8 cellular contexts compared by ENCODE assay signal in genomic region chr9:87684627-87685204, GRCh38. TPM values are rescaled to one million over a fixed set of nuclear protein-coding genes. Genes with fewer than 3 reads are reported as not detected.
DNase-seq lines count a peak whose midpoint lies in the region; ATAC-seq and TF ChIP-seq lines count a peak whose summit lies in the region.

No MANE protein-coding gene starts in this region.

- peak overlapping the region in 2 of 5 donors; percentile 1 to 20 for H3K9ac ChIP-seq in subcutaneous abdominal adipose tissue (ENCODE audit: low read length in 5 of 5)

- H3K27ac ChIP-seq in hepatocyte (no peak overlapping the region), subcutaneous abdominal adipose tissue (ENCODE audit: low read depth, low read length) (peak overlapping the region; percentile 22)

- no peaks in the 10 kb centered on the region for H3K4me1 ChIP-seq in hepatocyte (ENCODE audit: insufficient read depth)
- peaks cover 0 to 22% (median 18%) of the 10 kb centered on the region in 5 donors for H3K4me1 ChIP-seq in subcutaneous abdominal adipose tissue (ENCODE audit: control insufficient read depth in 5 of 5, insufficient read depth in 5 of 5, low read length in 5 of 5)

- H3K9me3 ChIP-seq in hepatocyte (ENCODE audit: low read depth), result no peaks in the 10 kb centered on the region
- H3K9me3 ChIP-seq in subcutaneous abdominal adipose tissue (ENCODE audit: control insufficient read depth in 5 of 5, low read length in 5 of 5), result no peaks in the 10 kb centered on the region

- no peaks in the 10 kb centered on the region for H3K36me3 Mint-ChIP-seq in activated T-helper 17 cell treated with anti-CD3 and anti-CD28 coated beads, Interleukin-2, amount 50 U/mL, for 72 hours (ENCODE audit: low read depth)

- WGBS in hepatocyte (ENCODE audit: low lambda C conversion rate, missing lambda C conversion rate), result 30% methylated on average over 11 of the region's 11 CpGs

- H3K27me3 ChIP-seq in hepatocyte, result no peaks in the 10 kb centered on the region
- H3K27me3 ChIP-seq in subcutaneous abdominal adipose tissue (ENCODE audit: control insufficient read depth in 5 of 5, insufficient read depth in 4 of 5, low read length in 5 of 5), result no peaks in the 10 kb centered on the region

- H3K27me3 Mint-ChIP-seq in activated T-helper 17 cell treated with anti-CD3 and anti-CD28 coated beads, Interleukin-2, amount 50 U/mL, for 72 hours, result no peaks in the 10 kb centered on the region

- H3K9me3 Mint-ChIP-seq in activated T-helper 17 cell treated with anti-CD3 and anti-CD28 coated beads, Interleukin-2, amount 50 U/mL, for 72 hours, result peaks cover 4% of the 10 kb centered on the region

- H3K4me3 Mint-ChIP-seq in activated T-helper 17 cell treated with anti-CD3 and anti-CD28 coated beads, Interleukin-2, amount 50 U/mL, for 72 hours, result peak overlapping the region; percentile 57

- DNase-seq in NK-92 treated with Interleukin-12 subunit alpha and Interleukin-12 subunit beta, amount 100 ng/mL, for 24 hours (lab: John Stamatoyannopoulos, UW), result peak; percentile 6
- DNase-seq in NK-92 (lab: John Stamatoyannopoulos, UW; ENCODE audit: unreplicated experiment) (no peak), hepatocyte (ENCODE audit: low spot score) (peak; percentile 71), NCI-H1930 (lab: John Stamatoyannopoulos, UW) (no peak), GOT3 (lab: John Stamatoyannopoulos, UW) (no peak), NCI-H2107 (lab: John Stamatoyannopoulos, UW) (no peak)

- peak; percentile 74 for TF ChIP-seq CTCF in hepatocyte (IDR thresholded peaks at IDR 0.05; ENCODE audit: poor library complexity)

- H3K4me3 ChIP-seq in hepatocyte (no peak overlapping the region), subcutaneous abdominal adipose tissue (ENCODE audit: low read depth in 1 of 5, low read length in 5 of 5) (no peak overlapping the region)

- H2AFZ ChIP-seq in hepatocyte, result no peak overlapping the region

- peak overlapping the region; percentile 7 for H3K4me2 ChIP-seq in hepatocyte

- no peaks in the 10 kb centered on the region for H4K20me1 ChIP-seq in hepatocyte (ENCODE audit: insufficient read depth, poor library complexity, severe bottlenecking)

- H3K79me2 ChIP-seq in hepatocyte, result peaks cover 2% of the 10 kb centered on the region

- H3K27ac Mint-ChIP-seq in activated T-helper 17 cell treated with anti-CD3 and anti-CD28 coated beads, Interleukin-2, amount 50 U/mL, for 72 hours, result peak overlapping the region; percentile 78

- H3K9me2 ChIP-seq in hepatocyte (replicated peaks; ENCODE audit: insufficient read depth), result no peaks in the 10 kb centered on the region

- peaks cover 14% of the 10 kb centered on the region for H3K4me1 Mint-ChIP-seq in activated T-helper 17 cell treated with anti-CD3 and anti-CD28 coated beads, Interleukin-2, amount 50 U/mL, for 72 hours

- ATAC-seq in activated T-helper 17 cell treated with anti-CD3 and anti-CD28 coated beads, Interleukin-2, amount 50 U/mL, for 72 hours (replicated peaks), result no peak

- no peaks in the 10 kb centered on the region for H3K36me3 ChIP-seq in hepatocyte (replicated peaks; ENCODE audit: insufficient read depth, low read depth)
- peaks cover 0 to 33% (median 18%) of the 10 kb centered on the region in 5 donors for H3K36me3 ChIP-seq in subcutaneous abdominal adipose tissue (ENCODE audit: control insufficient read depth in 5 of 5, insufficient read depth in 5 of 5, low read length in 5 of 5)

RNA-seq across cellular contexts. Expression of gene CTSL, which starts 41.2 kb away (rescaled TPM):
- total RNA-seq in activated T-helper 17 cell treated with anti-CD3 and anti-CD28 coated beads, Interleukin-2, amount 50 U/mL, for 72 hours, result 10 to 100 TPM; 13.2 to 43.0 TPM
- 343 and 365 TPM in 2 replicates for total RNA-seq in hepatocyte
- 328 and 341 TPM in 2 replicates for polyA plus RNA-seq in hepatocyte

Comparison
In these comparisons a context has a peak if more than half of its experiments do, and no peak if none do; other contexts are left out.
1. DNase-seq: peak in NK-92 treated with Interleukin-12 subunit alpha and Interleukin-12 subunit beta, amount 100 ng/mL, for 24 hours (single experiment) and hepatocyte (single experiment); none in NK-92 (single experiment), NCI-H1930 (0 of 2), GOT3 (single experiment) and NCI-H2107 (single experiment).